8 cellular contexts compared by ENCODE assay signal in the genomic region with DNA sequence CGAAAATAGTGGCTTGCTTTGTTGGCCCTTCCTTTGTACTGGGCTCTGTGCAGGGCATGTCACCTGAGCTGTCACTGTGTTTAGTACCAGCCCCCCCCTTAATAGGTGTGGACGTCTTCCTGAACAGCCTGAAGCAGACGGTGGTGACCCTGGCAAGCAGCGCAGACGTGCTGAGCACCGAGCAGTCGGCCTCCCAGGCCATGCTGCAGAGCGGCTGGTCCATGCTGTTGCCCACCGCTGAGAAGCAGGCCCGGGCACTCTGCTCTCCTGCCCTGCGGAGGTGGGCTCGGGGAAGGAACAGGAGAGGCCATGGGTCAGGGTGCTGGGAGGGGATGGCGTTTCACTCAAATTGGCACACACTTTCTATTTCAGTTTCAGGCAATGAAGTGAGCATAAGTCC. TPM values are rescaled to one million over a fixed set of nuclear protein-coding genes. Genes with fewer than 3 reads are reported as not detected.
"Had no signal": no experiment of that assay in that cellular context is flagged by ENCODE, and none has a peak within 500 bp of the region (broad histone marks: within the 10 kb centered on the region; RNA-seq: fewer than 3 reads in every experiment).

No MANE protein-coding gene starts in this region.

RNA-seq across cellular contexts. Expression of a gene that starts 22.8 kb away (rescaled TPM):
- total RNA-seq: LHCN-M2, MCF 10A, NCI-H460, PC-3, Peyer's patch, Right ventricle myocardium inferior, SJCRH30, SK-MEL-5 had no signal

RNA-seq across cellular contexts. Expression of a gene that starts 43.3 kb away (rescaled TPM):
- total RNA-seq: LHCN-M2, NCI-H460, PC-3, SK-MEL-5 had no signal
